In genomic region chr2:47654790-47655562, GRCh38 we compare ENCODE assay signal across 8 cellular contexts.
A peak's percentile ranks its signal among the peaks of the same experiment; 100 is the strongest.
DNase-seq lines count a peak whose midpoint lies in the region; ATAC-seq lines count a peak whose summit lies in the region.

No MANE protein-coding gene starts in this region.

- peak; percentile 29 for DNase-seq in COLO668 (lab: John Stamatoyannopoulos, UW; ENCODE audit: unreplicated experiment)
- peak; percentile 78 for DNase-seq in RPMI8226
- no peak for DNase-seq in NCI-H1048 (lab: John Stamatoyannopoulos, UW)
- DNase-seq in stimulated activated CD4-positive, alpha-beta T cell treated with anti-CD3 and anti-CD28 coated beads, Interleukin-2, amount 100 ng/mL, for 48 hours = no peak
- DNase-seq in HCEC 1CT = no peak
- no peak for DNase-seq in dedifferentiated amniotic fluid mesenchymal stem cell (ENCODE audit: extremely low spot score)

- ATAC-seq in GM19397 (IDR thresholded peaks at IDR 0.05; ENCODE audit: unreplicated experiment) (peak; percentile 94), HG03108 (IDR thresholded peaks at IDR 0.05; ENCODE audit: unreplicated experiment) (peak; percentile 73)

Comparison
In these comparisons a context has a peak if more than half of its experiments do, and no peak if none do; other contexts are left out.
1. DNase-seq: peak in COLO668 (single experiment) and RPMI8226 (single experiment); none in NCI-H1048 (single experiment), stimulated activated CD4-positive, alpha-beta T cell treated with anti-CD3 and anti-CD28 coated beads, Interleukin-2, amount 100 ng/mL, for 48 hours (0 of 2), HCEC 1CT (single experiment) and dedifferentiated amniotic fluid mesenchymal stem cell (single experiment).